In the genomic region with DNA sequence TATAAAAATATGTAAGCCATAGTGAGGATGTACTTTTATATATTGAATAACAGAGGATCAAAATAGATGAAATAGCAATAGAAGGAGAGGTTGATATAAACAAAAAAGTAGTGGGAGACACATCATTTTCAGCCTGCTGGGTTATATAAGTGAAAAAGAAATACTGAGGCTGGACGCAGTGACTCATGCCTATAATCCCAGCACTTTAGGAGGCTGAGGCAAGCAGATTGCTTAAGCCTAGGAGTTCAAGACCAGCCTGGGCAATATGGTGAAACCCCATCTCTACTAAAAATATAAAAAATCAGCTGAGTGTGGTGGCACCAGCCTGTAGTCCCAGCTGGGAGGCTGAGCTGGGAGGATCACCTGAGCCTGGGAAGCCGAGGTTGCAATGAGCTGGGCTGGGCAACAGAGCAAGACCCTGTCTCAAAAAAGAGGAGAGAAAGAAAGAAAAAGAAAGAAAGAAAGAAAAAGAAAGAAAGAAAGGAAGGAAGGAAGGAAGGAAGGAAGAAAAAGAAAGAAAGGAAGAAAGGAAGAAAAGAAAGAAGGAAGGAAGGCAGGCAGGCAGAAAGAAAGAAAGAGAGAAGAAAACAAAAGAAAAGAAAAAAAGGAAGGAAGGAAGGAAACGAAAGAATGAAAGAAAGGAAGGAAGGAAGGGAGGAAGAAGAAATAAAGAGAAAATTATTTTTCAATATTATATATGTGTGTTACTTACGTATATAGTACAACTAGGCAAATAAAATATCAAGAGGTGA, we compare ENCODE assay signal across 1 cellular context.
A peak's percentile ranks its signal among the peaks of the same experiment; 100 is the strongest.
TF ChIP-seq lines count a peak whose summit lies in the region.

No MANE protein-coding gene starts in this region.

TF ChIP-seq in WTC11, 78 proteins besides CTCF, POLR2A, EP300 and RAD21:
- TF ChIP-seq, protein P1, sequence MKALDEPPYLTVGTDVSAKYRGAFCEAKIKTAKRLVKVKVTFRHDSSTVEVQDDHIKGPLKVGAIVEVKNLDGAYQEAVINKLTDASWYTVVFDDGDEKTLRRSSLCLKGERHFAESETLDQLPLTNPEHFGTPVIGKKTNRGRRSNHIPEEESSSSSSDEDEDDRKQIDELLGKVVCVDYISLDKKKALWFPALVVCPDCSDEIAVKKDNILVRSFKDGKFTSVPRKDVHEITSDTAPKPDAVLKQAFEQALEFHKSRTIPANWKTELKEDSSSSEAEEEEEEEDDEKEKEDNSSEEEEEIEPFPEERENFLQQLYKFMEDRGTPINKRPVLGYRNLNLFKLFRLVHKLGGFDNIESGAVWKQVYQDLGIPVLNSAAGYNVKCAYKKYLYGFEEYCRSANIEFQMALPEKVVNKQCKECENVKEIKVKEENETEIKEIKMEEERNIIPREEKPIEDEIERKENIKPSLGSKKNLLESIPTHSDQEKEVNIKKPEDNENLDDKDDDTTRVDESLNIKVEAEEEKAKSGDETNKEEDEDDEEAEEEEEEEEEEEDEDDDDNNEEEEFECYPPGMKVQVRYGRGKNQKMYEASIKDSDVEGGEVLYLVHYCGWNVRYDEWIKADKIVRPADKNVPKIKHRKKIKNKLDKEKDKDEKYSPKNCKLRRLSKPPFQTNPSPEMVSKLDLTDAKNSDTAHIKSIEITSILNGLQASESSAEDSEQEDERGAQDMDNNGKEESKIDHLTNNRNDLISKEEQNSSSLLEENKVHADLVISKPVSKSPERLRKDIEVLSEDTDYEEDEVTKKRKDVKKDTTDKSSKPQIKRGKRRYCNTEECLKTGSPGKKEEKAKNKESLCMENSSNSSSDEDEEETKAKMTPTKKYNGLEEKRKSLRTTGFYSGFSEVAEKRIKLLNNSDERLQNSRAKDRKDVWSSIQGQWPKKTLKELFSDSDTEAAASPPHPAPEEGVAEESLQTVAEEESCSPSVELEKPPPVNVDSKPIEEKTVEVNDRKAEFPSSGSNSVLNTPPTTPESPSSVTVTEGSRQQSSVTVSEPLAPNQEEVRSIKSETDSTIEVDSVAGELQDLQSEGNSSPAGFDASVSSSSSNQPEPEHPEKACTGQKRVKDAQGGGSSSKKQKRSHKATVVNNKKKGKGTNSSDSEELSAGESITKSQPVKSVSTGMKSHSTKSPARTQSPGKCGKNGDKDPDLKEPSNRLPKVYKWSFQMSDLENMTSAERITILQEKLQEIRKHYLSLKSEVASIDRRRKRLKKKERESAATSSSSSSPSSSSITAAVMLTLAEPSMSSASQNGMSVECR (CRISPR knock-in tag; IDR thresholded peaks at IDR 0.05; ENCODE audit: borderline replicate concordance), result no peak
- TF ChIP-seq ZNF532 (CRISPR knock-in tag; IDR thresholded peaks at IDR 0.05; ENCODE audit: borderline replicate concordance), result no peak
- 0 out of 2 replicates have a peak, but pooled peaks have one; percentile 20 for TF ChIP-seq ZNF121 (CRISPR knock-in tag; IDR thresholded peaks at IDR 0.05)
- TF ChIP-seq ESRRA (CRISPR knock-in tag; IDR thresholded peaks at IDR 0.05; ENCODE audit: borderline replicate concordance), result no peak
- no peak for TF ChIP-seq NFE2L1 (CRISPR knock-in tag; IDR thresholded peaks at IDR 0.05)
- no peak for TF ChIP-seq ZNF138 (CRISPR knock-in tag; conservative IDR thresholded peaks at IDR 0.05)
TF ChIP-seq in WTC11: peak in this region for 1.
